34 cellular contexts compared by ENCODE assay signal in the genomic region with DNA sequence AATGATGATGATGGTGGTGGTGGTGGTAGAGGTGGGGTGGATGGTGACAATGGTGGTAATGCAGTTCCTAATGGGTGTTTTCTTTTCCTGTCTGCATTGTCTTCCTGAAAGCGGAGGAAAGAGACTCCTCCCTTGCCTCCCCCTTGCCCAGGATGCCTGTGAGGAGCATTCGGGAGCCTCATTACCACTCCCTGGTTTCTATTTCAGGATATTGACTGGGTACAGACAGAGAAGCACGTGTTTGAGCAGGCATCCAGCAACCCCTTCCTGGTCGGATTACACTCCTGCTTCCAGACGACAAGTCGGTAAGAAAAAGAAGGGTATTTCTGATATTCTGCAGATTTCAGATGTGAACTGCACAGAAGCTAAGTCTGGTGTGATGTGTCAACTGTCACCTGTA.
"Had no signal": no experiment of that assay in that cellular context is flagged by ENCODE, and none has a peak within 500 bp of the region (broad histone marks: within the 10 kb centered on the region; RNA-seq: fewer than 3 reads in every experiment).

No MANE protein-coding gene starts in this region.

- H3K27ac Mint-ChIP-seq: mesothelial cell of epicardium; nephron; neural progenitor cell; stimulated activated naive CD8-positive, alpha-beta T cell treated with anti-CD3 and anti-CD28 coated beads, Interleukin-15, amount 100 ng/mL, for 72 hours had no signal

- H3K27me3 ChIP-seq: dorsolateral prefrontal cortex, esophagus squamous epithelium, neural progenitor cell, pancreas, right lobe of liver, suprapubic skin, transverse colon, upper lobe of right lung, uterus had no signal

- H3K4me1 ChIP-seq: neural progenitor cell, pancreas, right lobe of liver, transverse colon, upper lobe of right lung, uterus had no signal

- H3K27ac ChIP-seq: esophagus squamous epithelium, neural progenitor cell, pancreas, right lobe of liver, suprapubic skin, transverse colon, upper lobe of right lung, uterus had no signal

- H3K9ac ChIP-seq: neural progenitor cell had no signal

- H3K9me3 ChIP-seq: esophagus squamous epithelium, mucosa of descending colon, pancreas, right lobe of liver, suprapubic skin, transverse colon, upper lobe of right lung, uterus had no signal

- H3K4me3 Mint-ChIP-seq: immature natural killer cell; mesothelial cell of epicardium; naive thymus-derived CD4-positive, alpha-beta T cell; stimulated activated naive CD8-positive, alpha-beta T cell treated with anti-CD3 and anti-CD28 coated beads, Interleukin-15, amount 100 ng/mL, for 72 hours had no signal

- H3K4me2 ChIP-seq: neural progenitor cell, smooth muscle cell had no signal

- H3K9me3 Mint-ChIP-seq: immature natural killer cell, mesothelial cell of epicardium had no signal

- DNase-seq: cerebellar nuclear complex; dorsolateral prefrontal cortex; effector CD4-positive, alpha-beta T cell; erythroblast; esophagus squamous epithelium; foreskin melanocyte; glutamatergic neuron; hypothalamus; immature natural killer cell; islet precursor cell; kidney glomerular epithelial cell; left colon; mesenchymal stem cell; mucosa of descending colon; naive thymus-derived CD4-positive, alpha-beta T cell; pancreas; retina; right lobe of liver; stimulated activated CD4-positive, alpha-beta T cell treated with anti-CD3 and anti-CD28 coated beads, Interleukin-12 subunit alpha, Interleukin-12 subunit beta, amount 100 ng/mL, for 4 hours; stimulated activated CD4-positive, alpha-beta T cell treated with anti-CD3 and anti-CD28 coated beads, Interleukin-1b, Interleukin-23, amount 100 ng/mL, for 48 hours; stimulated activated CD4-positive, alpha-beta T cell treated with anti-CD3 and anti-CD28 coated beads, Interleukin-4, amount 100 ng/mL, for 1 hour; stimulated activated CD8-positive, alpha-beta memory T cell treated with anti-CD3 and anti-CD28 coated beads, Interleukin-4, amount 100 ng/mL, for 48 hours; stimulated activated naive CD4-positive, alpha-beta T cell; stimulated activated naive CD8-positive, alpha-beta T cell treated with anti-CD3 and anti-CD28 coated beads, Interleukin-15, amount 100 ng/mL, for 72 hours; transverse colon; upper lobe of right lung; uterus had no signal

- FAIRE-seq: colon, pancreas had no signal

- H3K4me1 Mint-ChIP-seq: mesothelial cell of epicardium had no signal

- H3K4me3 ChIP-seq: dorsolateral prefrontal cortex, esophagus squamous epithelium, lung, mucosa of descending colon, neural progenitor cell, pancreas, right lobe of liver, smooth muscle cell, suprapubic skin, transverse colon, upper lobe of right lung, uterus had no signal

- H2AFZ ChIP-seq: neural progenitor cell had no signal

- H3K27me3 Mint-ChIP-seq: naive thymus-derived CD4-positive, alpha-beta T cell; stimulated activated naive CD8-positive, alpha-beta T cell treated with anti-CD3 and anti-CD28 coated beads, Interleukin-15, amount 100 ng/mL, for 72 hours had no signal

- ATAC-seq: left colon; mucosa of descending colon; naive thymus-derived CD4-positive, alpha-beta T cell; pancreas; right lobe of liver; stimulated activated naive CD8-positive, alpha-beta T cell treated with anti-CD3 and anti-CD28 coated beads, Interleukin-15, amount 100 ng/mL, for 72 hours; upper lobe of right lung had no signal

- H3K36me3 ChIP-seq: neural progenitor cell, pancreas, right lobe of liver, transverse colon, uterus had no signal
